Comparison of ENCODE assay signal across 23 cellular contexts in genomic region chr22:23569291-23569690, GRCh38. TPM values are rescaled to one million over a fixed set of nuclear protein-coding genes. Genes with fewer than 3 reads are reported as not detected.
"Had no signal": no experiment of that assay in that cellular context is flagged by ENCODE, and none has a peak within 500 bp of the region (broad histone marks: within the 10 kb centered on the region; RNA-seq: fewer than 3 reads in every experiment).

No MANE protein-coding gene starts in this region.

- H3K9me3 ChIP-seq: esophagus muscularis mucosa, gastrocnemius medialis, heart right ventricle, sigmoid colon, thyroid gland, uterus had no signal

- ATAC-seq: gastrocnemius medialis; heart right ventricle; left lobe of liver; naive thymus-derived CD4-positive, alpha-beta T cell had no signal

- H3K36me3 ChIP-seq: esophagus muscularis mucosa, gastrocnemius medialis, heart right ventricle, sigmoid colon, thyroid gland, uterus had no signal

- H3K36me3 Mint-ChIP-seq: type B pancreatic cell had no signal

- H3K27ac Mint-ChIP-seq: naive thymus-derived CD4-positive, alpha-beta T cell; nephron progenitor cell; type B pancreatic cell had no signal

- H3K4me3 Mint-ChIP-seq: naive thymus-derived CD4-positive, alpha-beta T cell; nephron progenitor cell; type B pancreatic cell had no signal

- H3K27ac ChIP-seq: esophagus muscularis mucosa, gastrocnemius medialis, heart right ventricle, sigmoid colon, skin epidermis, thyroid gland, uterus had no signal

- DNase-seq: effector memory CD4-positive, alpha-beta T cell; gastrocnemius medialis; heart right ventricle; hypothalamus; mammary epithelial cell; naive thymus-derived CD4-positive, alpha-beta T cell; nephron progenitor cell; sigmoid colon; stimulated activated CD4-positive, alpha-beta T cell treated with anti-CD3 and anti-CD28 coated beads, Interleukin-12 subunit alpha, Interleukin-12 subunit beta, amount 100 ng/mL, for 4 hours; stimulated activated naive CD4-positive, alpha-beta T cell treated with Interleukin-2 at 50 U/mL for 16 hours; thyroid gland; uterus had no signal

- H3K4me1 ChIP-seq: gastrocnemius medialis had no signal

- H3K4me3 ChIP-seq: esophagus muscularis mucosa, gastrocnemius medialis, heart right ventricle, sigmoid colon, skin epidermis, thyroid gland, uterus had no signal

- FAIRE-seq: endometrium, islet of Langerhans had no signal

- H3K27me3 ChIP-seq: thyroid gland, uterus had no signal

RNA-seq across cellular contexts. Expression of gene IGLL1, which starts 10.8 kb away (rescaled TPM):
- total RNA-seq: esophagus muscularis mucosa, fibroblast of villous mesenchyme, gastrocnemius medialis, heart right ventricle, left lobe of liver, lower leg skin, mammary epithelial cell, mesenteric fat pad, osteocyte, pulmonary artery endothelial cell, sigmoid colon, thyroid gland had no signal
- polyA plus RNA-seq: heart right ventricle; mammary epithelial cell; naive thymus-derived CD4-positive, alpha-beta T cell; sigmoid colon had no signal
